ENCODE assay signal across 1 cellular context in the genomic region with DNA sequence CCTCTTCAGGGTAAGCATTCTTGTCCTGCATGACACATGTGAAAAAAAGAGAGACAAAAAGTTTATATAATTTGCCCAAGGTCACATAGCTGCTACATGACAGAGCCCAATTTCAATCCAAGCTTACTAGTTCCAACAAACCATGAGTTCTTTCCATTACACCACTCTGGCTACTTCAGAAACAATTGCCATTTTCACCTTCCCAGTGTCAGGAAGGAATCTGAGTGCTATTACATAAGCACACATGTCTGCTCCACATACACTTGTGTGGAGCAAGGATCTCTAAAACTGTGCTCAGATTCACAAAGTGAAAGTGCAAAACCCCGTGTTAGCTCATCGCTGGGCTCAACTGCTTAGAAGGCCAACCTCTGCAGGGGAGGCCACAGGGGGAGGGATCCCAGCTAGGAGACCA.
TF ChIP-seq lines count a peak whose summit lies in the region.

No MANE protein-coding gene starts in this region.

TF ChIP-seq in HEK293, 187 proteins besides CTCF, POLR2A, EP300 and RAD21 (continued from another document):
- TF ChIP-seq REST (tag by site-specific recombination; IDR thresholded peaks at IDR 0.05): no peak
- TF ChIP-seq, protein P1, sequence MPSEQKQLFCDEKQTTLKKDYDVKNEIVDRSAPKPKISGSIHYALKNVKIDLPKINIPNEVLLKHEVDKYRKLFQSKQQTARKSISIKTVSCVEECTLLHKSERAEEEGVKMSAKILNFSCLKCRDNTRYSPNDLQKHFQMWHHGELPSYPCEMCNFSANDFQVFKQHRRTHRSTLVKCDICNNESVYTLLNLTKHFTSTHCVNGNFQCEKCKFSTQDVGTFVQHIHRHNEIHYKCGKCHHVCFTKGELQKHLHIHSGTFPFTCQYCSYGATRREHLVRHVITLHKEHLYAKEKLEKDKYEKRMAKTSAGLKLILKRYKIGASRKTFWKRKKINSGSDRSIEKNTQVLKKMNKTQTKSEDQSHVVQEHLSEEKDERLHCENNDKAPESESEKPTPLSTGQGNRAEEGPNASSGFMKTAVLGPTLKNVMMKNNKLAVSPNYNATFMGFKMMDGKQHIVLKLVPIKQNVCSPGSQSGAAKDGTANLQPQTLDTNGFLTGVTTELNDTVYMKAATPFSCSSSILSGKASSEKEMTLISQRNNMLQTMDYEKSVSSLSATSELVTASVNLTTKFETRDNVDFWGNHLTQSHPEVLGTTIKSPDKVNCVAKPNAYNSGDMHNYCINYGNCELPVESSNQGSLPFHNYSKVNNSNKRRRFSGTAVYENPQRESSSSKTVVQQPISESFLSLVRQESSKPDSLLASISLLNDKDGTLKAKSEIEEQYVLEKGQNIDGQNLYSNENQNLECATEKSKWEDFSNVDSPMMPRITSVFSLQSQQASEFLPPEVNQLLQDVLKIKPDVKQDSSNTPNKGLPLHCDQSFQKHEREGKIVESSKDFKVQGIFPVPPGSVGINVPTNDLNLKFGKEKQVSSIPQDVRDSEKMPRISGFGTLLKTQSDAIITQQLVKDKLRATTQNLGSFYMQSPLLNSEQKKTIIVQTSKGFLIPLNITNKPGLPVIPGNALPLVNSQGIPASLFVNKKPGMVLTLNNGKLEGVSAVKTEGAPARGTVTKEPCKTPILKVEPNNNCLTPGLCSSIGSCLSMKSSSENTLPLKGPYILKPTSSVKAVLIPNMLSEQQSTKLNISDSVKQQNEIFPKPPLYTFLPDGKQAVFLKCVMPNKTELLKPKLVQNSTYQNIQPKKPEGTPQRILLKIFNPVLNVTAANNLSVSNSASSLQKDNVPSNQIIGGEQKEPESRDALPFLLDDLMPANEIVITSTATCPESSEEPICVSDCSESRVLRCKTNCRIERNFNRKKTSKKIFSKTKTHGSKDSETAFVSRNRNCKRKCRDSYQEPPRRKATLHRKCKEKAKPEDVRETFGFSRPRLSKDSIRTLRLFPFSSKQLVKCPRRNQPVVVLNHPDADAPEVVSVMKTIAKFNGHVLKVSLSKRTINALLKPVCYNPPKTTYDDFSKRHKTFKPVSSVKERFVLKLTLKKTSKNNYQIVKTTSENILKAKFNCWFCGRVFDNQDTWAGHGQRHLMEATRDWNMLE (tag by site-specific recombination; conservative IDR thresholded peaks at IDR 0.05; ENCODE audit: low read depth): no peak
- TF ChIP-seq GLIS1 (tag by site-specific recombination; IDR thresholded peaks at IDR 0.05): peak; percentile 62
- no peak for TF ChIP-seq ZNF530 (tag by site-specific recombination; IDR thresholded peaks at IDR 0.05; ENCODE audit: low read depth)
- TF ChIP-seq, protein P2, sequence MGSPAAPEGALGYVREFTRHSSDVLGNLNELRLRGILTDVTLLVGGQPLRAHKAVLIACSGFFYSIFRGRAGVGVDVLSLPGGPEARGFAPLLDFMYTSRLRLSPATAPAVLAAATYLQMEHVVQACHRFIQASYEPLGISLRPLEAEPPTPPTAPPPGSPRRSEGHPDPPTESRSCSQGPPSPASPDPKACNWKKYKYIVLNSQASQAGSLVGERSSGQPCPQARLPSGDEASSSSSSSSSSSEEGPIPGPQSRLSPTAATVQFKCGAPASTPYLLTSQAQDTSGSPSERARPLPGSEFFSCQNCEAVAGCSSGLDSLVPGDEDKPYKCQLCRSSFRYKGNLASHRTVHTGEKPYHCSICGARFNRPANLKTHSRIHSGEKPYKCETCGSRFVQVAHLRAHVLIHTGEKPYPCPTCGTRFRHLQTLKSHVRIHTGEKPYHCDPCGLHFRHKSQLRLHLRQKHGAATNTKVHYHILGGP (tag by site-specific recombination; IDR thresholded peaks at IDR 0.05): no peak
- no peak for TF ChIP-seq KLF10 (tag by site-specific recombination; IDR thresholded peaks at IDR 0.05)
